In genomic region chr1:25028910-25029599, GRCh38 we compare ENCODE assay signal across 10 cellular contexts.
DNase-seq lines count a peak whose midpoint lies in the region; ATAC-seq lines count a peak whose summit lies in the region.
"Had no signal": no experiment of that assay in that cellular context is flagged by ENCODE, and none has a peak within 500 bp of the region (broad histone marks: within the 10 kb centered on the region; RNA-seq: fewer than 3 reads in every experiment).

No MANE protein-coding gene starts in this region.

- H3K9me3 Mint-ChIP-seq in activated CD8-positive, alpha-beta T cell treated with anti-CD3 and anti-CD28 coated beads, Interleukin-2, amount 10 ng/mL, durations not matched to agents 7 days and 5 days (ENCODE audit: insufficient read depth): no peaks in the 10 kb centered on the region

- peak; percentile 37 for DNase-seq in NK-92 treated with Interleukin-12 subunit alpha and Interleukin-12 subunit beta, amount 100 ng/mL, for 24 hours (lab: John Stamatoyannopoulos, UW)
- no peak for DNase-seq in NK-92 (lab: John Stamatoyannopoulos, UW; ENCODE audit: unreplicated experiment)
- peak; percentile 77 for DNase-seq in activated CD8-positive, alpha-beta T cell treated with anti-CD3 and anti-CD28 coated beads, Interleukin-2, amount 10 ng/mL, durations not matched to agents 7 days and 5 days
- peak; percentile 62 to 70 for DNase-seq in stimulated activated CD8-positive, alpha-beta memory T cell treated with anti-CD3 and anti-CD28 coated beads, Interleukin-15, amount 100 ng/mL, for 48 hours (ENCODE audit: low read depth in 2 of 2)
- no peak for DNase-seq in mucosa of gallbladder (ENCODE audit: low spot score)
- no peak for DNase-seq in cerebellum (ENCODE audit: low spot score)

- no peaks in the 10 kb centered on the region for H3K27me3 Mint-ChIP-seq in activated CD8-positive, alpha-beta T cell treated with anti-CD3 and anti-CD28 coated beads, Interleukin-2, amount 10 ng/mL, durations not matched to agents 7 days and 5 days (ENCODE audit: low read depth)

- H3K36me3 ChIP-seq in KOPT-K1 (ENCODE audit: insufficient read depth, low read length): no peaks in the 10 kb centered on the region
- H3K36me3 ChIP-seq: breast epithelium had no signal

- ATAC-seq in activated CD8-positive, alpha-beta T cell treated with anti-CD3 and anti-CD28 coated beads, Interleukin-2, amount 10 ng/mL, durations not matched to agents 7 days and 5 days: peak; percentile 23
- no peak for ATAC-seq in GM19397 (IDR thresholded peaks at IDR 0.05; ENCODE audit: unreplicated experiment)
- ATAC-seq: Panc1 had no signal

- H3K9me3 ChIP-seq in KOPT-K1 (ENCODE audit: insufficient read depth, low read length, poor library complexity, severe bottlenecking): no peaks in the 10 kb centered on the region
- H3K9me3 ChIP-seq: breast epithelium had no signal

- H3K27ac ChIP-seq in KOPT-K1 (ENCODE audit: low read depth, low read length, poor library complexity, severe bottlenecking): peak overlapping the region; percentile 99

- peaks cover 65% of the 10 kb centered on the region for H3K4me1 Mint-ChIP-seq in activated CD8-positive, alpha-beta T cell treated with anti-CD3 and anti-CD28 coated beads, Interleukin-2, amount 10 ng/mL, durations not matched to agents 7 days and 5 days (ENCODE audit: low read depth)

- no peaks in the 10 kb centered on the region for H3K36me3 Mint-ChIP-seq in activated CD8-positive, alpha-beta T cell treated with anti-CD3 and anti-CD28 coated beads, Interleukin-2, amount 10 ng/mL, durations not matched to agents 7 days and 5 days (ENCODE audit: low read depth)

- CTCF ChIA-PET in activated CD8-positive, alpha-beta T cell treated with anti-CD3 and anti-CD28 coated beads, Interleukin-2, amount 10 ng/mL, durations not matched to agents 7 days and 5 days (lab: Charles Lee): interaction anchor here (0.7 to 2.6 kb wide), 17 partner anchors 9 to 198 kb away, joined by 3 to 14 read pairs (median 5); no protein-coding TSS in a partner anchor

- peak overlapping the region; percentile 64 for H3K4me3 Mint-ChIP-seq in activated CD8-positive, alpha-beta T cell treated with anti-CD3 and anti-CD28 coated beads, Interleukin-2, amount 10 ng/mL, durations not matched to agents 7 days and 5 days

- H3K27ac Mint-ChIP-seq in activated CD8-positive, alpha-beta T cell treated with anti-CD3 and anti-CD28 coated beads, Interleukin-2, amount 10 ng/mL, durations not matched to agents 7 days and 5 days: no peak overlapping the region

- POLR2A ChIA-PET in activated CD8-positive, alpha-beta T cell treated with anti-CD3 and anti-CD28 coated beads, Interleukin-2, amount 10 ng/mL, durations not matched to agents 7 days and 5 days (lab: Charles Lee): interaction anchor here (0.6 to 2.0 kb wide), 12 partner anchors 24 to 99 kb away, joined by 3 to 12 read pairs (median 4); partner anchors contain the start of gene RUNX3

Comparison
In these comparisons a context has a peak if more than half of its experiments do, and no peak if none do; other contexts are left out.
1. DNase-seq: peak in NK-92 treated with Interleukin-12 subunit alpha and Interleukin-12 subunit beta, amount 100 ng/mL, for 24 hours (single experiment), activated CD8-positive, alpha-beta T cell treated with anti-CD3 and anti-CD28 coated beads, Interleukin-2, amount 10 ng/mL, durations not matched to agents 7 days and 5 days (single experiment) and stimulated activated CD8-positive, alpha-beta memory T cell treated with anti-CD3 and anti-CD28 coated beads, Interleukin-15, amount 100 ng/mL, for 48 hours (2 of 2); none in NK-92 (single experiment), mucosa of gallbladder (single experiment) and cerebellum (single experiment).